Comparison of ENCODE assay signal across 8 cellular contexts in the genomic region with DNA sequence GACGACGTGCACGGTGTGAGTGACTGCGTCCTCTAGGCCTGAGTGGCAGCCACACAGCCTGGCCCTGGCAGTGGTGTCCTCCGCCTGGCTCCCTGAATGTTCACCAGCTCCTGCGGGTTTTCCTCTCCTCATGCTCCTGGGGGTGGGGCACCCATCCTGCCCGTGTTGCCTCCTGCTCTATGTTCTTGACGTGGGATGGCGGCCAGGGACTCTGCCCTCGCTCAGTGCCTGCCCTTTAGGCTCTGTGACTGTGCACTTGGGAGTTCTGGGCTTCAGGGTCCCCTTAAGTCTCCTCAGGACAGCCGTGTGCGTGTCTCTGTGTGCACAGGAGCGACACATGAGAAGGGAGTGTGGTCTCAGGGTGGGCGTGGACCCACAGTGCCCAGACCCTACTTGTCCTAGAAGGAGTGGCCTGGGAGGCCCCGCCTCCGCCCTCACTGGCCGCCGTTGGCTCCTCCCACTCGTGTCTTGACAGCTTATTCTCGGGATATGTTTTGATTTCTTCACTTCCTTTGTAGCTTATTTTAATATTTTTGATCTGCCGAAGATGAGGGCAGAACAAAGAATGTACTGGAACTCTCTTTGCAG. TPM values are rescaled to one million over a fixed set of nuclear protein-coding genes. Genes with fewer than 3 reads are reported as not detected.
DNase-seq lines count a peak whose midpoint lies in the region; ATAC-seq, FAIRE-seq and TF ChIP-seq lines count a peak whose summit lies in the region.

No MANE protein-coding gene starts in this region.

- peak overlapping the region; percentile 79 to 99 for H3K27ac Mint-ChIP-seq in activated naive CD4-positive, alpha-beta T cell treated with anti-CD3 and anti-CD28 coated beads, Interleukin-2, amount 50 U/mL, for 72 hours
- H3K27ac Mint-ChIP-seq in type B pancreatic cell: peak overlapping the region; percentile 88

- H3K9me3 Mint-ChIP-seq in activated naive CD4-positive, alpha-beta T cell treated with anti-CD3 and anti-CD28 coated beads, Interleukin-2, amount 50 U/mL, for 72 hours: no peaks in the 10 kb centered on the region
- H3K9me3 Mint-ChIP-seq in type B pancreatic cell: no peaks in the 10 kb centered on the region

- TF ChIP-seq CTCF in omental fat pad (IDR thresholded peaks at IDR 0.05) (no peak), type B pancreatic cell (conservative IDR thresholded peaks at IDR 0.05) (no peak)

- peaks cover 1% of the 10 kb centered on the region; the same call in 1 of the 2 replicates for H3K27me3 ChIP-seq in SJCRH30

- peak; percentile 24 to 48 for ATAC-seq in activated naive CD4-positive, alpha-beta T cell treated with anti-CD3 and anti-CD28 coated beads, Interleukin-2, amount 50 U/mL, for 72 hours
- ATAC-seq in Right ventricle myocardium inferior (peak; percentile 15), omental fat pad (ENCODE audit: low FRiP score) (no peak)

- H3K4me3 Mint-ChIP-seq in type B pancreatic cell: peak overlapping the region; percentile 98

- TF ChIP-seq POLR2A in GM12892 (IDR thresholded peaks at IDR 0.05; ENCODE audit: low read depth, low read length): no peak

- intact Hi-C loops in Right ventricle myocardium inferior (cut with DNase I): loop anchor here (2.0 kb wide), 2 partner anchors 37 to 83 kb away; partner anchors contain the start of gene FAAP20

- peaks cover 18% of the 10 kb centered on the region for H3K4me1 ChIP-seq in SJCRH30

- DNase-seq in EL: peak; percentile 82
- DNase-seq in SJCRH30: peak; percentile 60 to 61
- peak; percentile 72 to 86 for DNase-seq in activated naive CD4-positive, alpha-beta T cell treated with anti-CD3 and anti-CD28 coated beads, Interleukin-2, amount 50 U/mL, for 72 hours (ENCODE audit: low spot score in 2 of 2)
- peak; percentile 88 for DNase-seq in Right ventricle myocardium inferior (ENCODE audit: missing footprints)
- DNase-seq in omental fat pad (ENCODE audit: low spot score): peak; percentile 64
- peak; percentile 71 for DNase-seq in type B pancreatic cell (ENCODE audit: extremely low spot score, unreplicated experiment)
- DNase-seq in globus pallidus (ENCODE audit: low spot score): no peak
- no peak for DNase-seq in GM12892 (ENCODE audit: insufficient read length)

- H3K9me3 ChIP-seq in SJCRH30 (replicated peaks): no peaks in the 10 kb centered on the region

- no peaks in the 10 kb centered on the region for H3K27me3 Mint-ChIP-seq in type B pancreatic cell

- H3K4me3 ChIP-seq in SJCRH30: no peak overlapping the region

- no peak overlapping the region for H3K27ac ChIP-seq in SJCRH30

- peaks cover 32 to 34% of the 10 kb centered on the region in 2 donors for H3K36me3 Mint-ChIP-seq in activated naive CD4-positive, alpha-beta T cell treated with anti-CD3 and anti-CD28 coated beads, Interleukin-2, amount 50 U/mL, for 72 hours
- no peaks in the 10 kb centered on the region for H3K36me3 Mint-ChIP-seq in type B pancreatic cell

- no peak for FAIRE-seq in GM12892 (lab: Jason Lieb, UNC)

- no peaks in the 10 kb centered on the region for H3K36me3 ChIP-seq in SJCRH30

- peaks cover 47% of the 10 kb centered on the region for H3K4me1 Mint-ChIP-seq in type B pancreatic cell (ENCODE audit: unreplicated experiment)

RNA-seq across cellular contexts. Expression of gene SKI, which starts 3.6 kb away (rescaled TPM):
- total RNA-seq in SJCRH30 (2014; rRNA removed; shearing (Covaris generic)): 12.8 and 13.1 TPM in 2 replicates
- total RNA-seq in activated naive CD4-positive, alpha-beta T cell treated with anti-CD3 and anti-CD28 coated beads, Interleukin-2, amount 50 U/mL, for 72 hours: 10 to 100 TPM; 26.6 to 43.8 TPM
- total RNA-seq in Right ventricle myocardium inferior: 38.5 TPM
- 10 to 100 TPM; 35.3 to 54.0 (median 47.3) TPM for total RNA-seq in omental fat pad
- total RNA-seq in type B pancreatic cell (ENCODE audit: low replicate concordance): 52.7 and 55.7 TPM in 2 replicates
- polyA plus RNA-seq in GM12892 (2012; ENCODE audit: missing spikeins): 2.0 TPM

RNA-seq across cellular contexts. Expression of gene FAAP20, which starts 37.2 kb away (rescaled TPM):
- total RNA-seq in SJCRH30 (2014; rRNA removed; shearing (Covaris generic)): 58.0 and 61.7 TPM in 2 replicates
- 10 to 100 TPM; 59.1 to 66.9 TPM for total RNA-seq in activated naive CD4-positive, alpha-beta T cell treated with anti-CD3 and anti-CD28 coated beads, Interleukin-2, amount 50 U/mL, for 72 hours
- total RNA-seq in Right ventricle myocardium inferior (43.9 TPM), omental fat pad (10 to 100 TPM; 14.2 to 24.9 (median 21.8) TPM), type B pancreatic cell (ENCODE audit: low replicate concordance) (45.8 and 73.8 TPM in 2 replicates)
- polyA plus RNA-seq in GM12892 (2012; ENCODE audit: missing spikeins): 4.9 TPM

Comparison
In these comparisons a context has a peak if more than half of its experiments do, and no peak if none do; other contexts are left out.
1. DNase-seq: peak in EL (single experiment), SJCRH30 (2 of 2), activated naive CD4-positive, alpha-beta T cell treated with anti-CD3 and anti-CD28 coated beads, Interleukin-2, amount 50 U/mL, for 72 hours (2 of 2), Right ventricle myocardium inferior (single experiment), omental fat pad (single experiment) and type B pancreatic cell (single experiment); none in globus pallidus (single experiment) and GM12892 (single experiment).